ENCODE assay signal across 10 cellular contexts in the genomic region with DNA sequence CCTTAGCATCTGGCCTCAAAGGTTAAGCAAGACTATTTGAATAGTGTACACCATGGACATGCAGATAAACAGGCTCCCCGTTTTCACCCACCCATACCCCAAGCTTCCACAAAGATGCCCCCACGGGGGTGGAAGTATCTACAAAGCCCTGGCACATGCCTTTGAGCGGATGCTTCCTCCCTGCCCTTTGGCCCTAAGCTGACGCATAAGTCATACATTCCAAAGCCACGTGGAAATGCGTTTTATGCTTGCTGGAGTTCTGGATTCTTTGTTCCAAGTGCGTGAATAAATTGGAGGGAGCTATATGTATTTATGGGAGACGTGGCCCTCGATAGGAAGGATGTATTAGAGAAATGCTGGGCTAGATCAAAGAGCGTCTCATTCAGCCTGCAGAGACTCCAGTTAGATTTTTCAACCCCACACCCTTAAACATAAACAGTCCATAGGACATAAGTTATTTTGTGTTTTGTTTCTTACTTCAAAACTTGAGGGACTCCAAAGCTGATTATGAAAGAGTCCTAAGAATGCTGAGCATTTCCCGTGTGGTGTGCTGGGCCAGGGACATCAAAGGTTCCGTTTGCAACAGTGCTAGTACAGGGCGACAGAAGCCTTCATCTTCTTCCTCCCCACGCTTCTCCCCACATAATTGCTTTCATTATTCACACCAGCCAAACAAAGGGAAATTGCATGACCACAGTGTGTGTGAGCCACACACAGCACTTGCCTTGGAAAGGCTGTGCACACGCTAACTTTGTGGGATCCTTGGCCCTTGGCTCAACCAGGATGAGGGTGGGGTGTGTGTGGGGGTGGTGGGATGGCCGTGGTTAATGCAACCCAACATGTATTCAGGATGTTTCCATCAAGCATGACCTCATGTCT.
DNase-seq lines count a peak whose midpoint lies in the region; ATAC-seq, FAIRE-seq and TF ChIP-seq lines count a peak whose summit lies in the region.
"Had no signal": no experiment of that assay in that cellular context is flagged by ENCODE, and none has a peak within 500 bp of the region (broad histone marks: within the 10 kb centered on the region; RNA-seq: fewer than 3 reads in every experiment).

No MANE protein-coding gene starts in this region.

- TF ChIP-seq CTCF in kidney (IDR thresholded peaks at IDR 0.05; ENCODE audit: borderline replicate concordance, extremely low read depth, insufficient read depth) (no peak), transverse colon (IDR thresholded peaks at IDR 0.05) (no peak)

- no peaks in the 10 kb centered on the region for H3K27me3 Mint-ChIP-seq in activated naive CD4-positive, alpha-beta T cell treated with anti-CD3 and anti-CD28 coated beads for 36 hours (ENCODE audit: low read depth)
- H3K27me3 Mint-ChIP-seq in activated naive CD8-positive, alpha-beta T cell, result no peaks in the 10 kb centered on the region

- FAIRE-seq in kidney (lab: Jason Lieb, UNC), result no peak

- H3K4me3 Mint-ChIP-seq in activated naive CD4-positive, alpha-beta T cell treated with anti-CD3 and anti-CD28 coated beads for 36 hours, result no peak overlapping the region
- peak overlapping the region; percentile 48 for H3K4me3 Mint-ChIP-seq in activated naive CD8-positive, alpha-beta T cell
- H3K4me3 Mint-ChIP-seq: IgD-negative memory B cell had no signal

- ATAC-seq in GM18520 (IDR thresholded peaks at IDR 0.05; ENCODE audit: unreplicated experiment), result no peak

- WGBS in transverse colon (ENCODE audit: low coverage in 1 of 2), 2 donors, result 48 to 49% methylated on average over 6 to 16 of the region's 16 CpGs

- TF ChIP-seq EP300 in transverse colon (IDR thresholded peaks at IDR 0.05; ENCODE audit: low read depth), result no peak

- H3K4me3 ChIP-seq in kidney (ENCODE audit: low read length in 2 of 2) (no peak overlapping the region), transverse colon (no peak overlapping the region)

- peak; percentile 39 for DNase-seq in activated naive CD4-positive, alpha-beta T cell treated with anti-CD3 and anti-CD28 coated beads for 36 hours
- DNase-seq in activated naive CD4-positive, alpha-beta T cell (lab: John Stamatoyannopoulos, UW), result no peak
- DNase-seq in kidney, result no peak
- DNase-seq in transverse colon, result no peak
- DNase-seq in NCI-H748 treated with DMSO at 0.1 percent for 48 hours (lab: John Stamatoyannopoulos, UW), result no peak
- DNase-seq in nucleus accumbens (lab: John Stamatoyannopoulos, UW), result no peak
- DNase-seq: retina had no signal

- intact Hi-C loops in activated naive CD4-positive, alpha-beta T cell treated with anti-CD3 and anti-CD28 coated beads for 36 hours (cut with micrococcal nuclease), result no loop called here
- intact Hi-C loops in kidney (cut with DNase I), result no loop called here
- intact Hi-C loops in transverse colon (cut with DNase I; ENCODE audit: low total_unique reads), result no loop called here

- no peak overlapping the region for H3K9ac ChIP-seq in kidney (ENCODE audit: low read length in 2 of 2)

- H3K9me3 ChIP-seq in kidney (ENCODE audit: control insufficient read depth in 1 of 2, low read length in 2 of 2) (no peaks in the 10 kb centered on the region), transverse colon (no peaks in the 10 kb centered on the region)

- peaks cover 15% of the 10 kb centered on the region for H3K4me1 Mint-ChIP-seq in activated naive CD4-positive, alpha-beta T cell treated with anti-CD3 and anti-CD28 coated beads for 36 hours (ENCODE audit: low read depth)
- H3K4me1 Mint-ChIP-seq in activated naive CD8-positive, alpha-beta T cell (ENCODE audit: low read depth), result peaks cover 18% of the 10 kb centered on the region

- no peak for TF ChIP-seq POLR2A in transverse colon (IDR thresholded peaks at IDR 0.05)

- H3K27ac Mint-ChIP-seq in activated naive CD4-positive, alpha-beta T cell treated with anti-CD3 and anti-CD28 coated beads for 36 hours, result no peak overlapping the region
- H3K27ac Mint-ChIP-seq in activated naive CD8-positive, alpha-beta T cell, result peak overlapping the region; percentile 10
- H3K27ac Mint-ChIP-seq: IgD-negative memory B cell had no signal

- H3K36me3 Mint-ChIP-seq in activated naive CD4-positive, alpha-beta T cell treated with anti-CD3 and anti-CD28 coated beads for 36 hours (ENCODE audit: low read depth), result no peaks in the 10 kb centered on the region
- H3K36me3 Mint-ChIP-seq in activated naive CD8-positive, alpha-beta T cell, result peaks cover 7% of the 10 kb centered on the region

- CTCF ChIA-PET in activated naive CD4-positive, alpha-beta T cell treated with anti-CD3 and anti-CD28 coated beads for 36 hours (lab: Charles Lee), result no interaction called here

- H3K36me3 ChIP-seq in kidney (ENCODE audit: control insufficient read depth in 1 of 2, insufficient read depth in 2 of 2, low read length in 2 of 2) (no peaks in the 10 kb centered on the region), transverse colon (no peaks in the 10 kb centered on the region)

- no peaks in the 10 kb centered on the region for H3K9me3 Mint-ChIP-seq in activated naive CD4-positive, alpha-beta T cell treated with anti-CD3 and anti-CD28 coated beads for 36 hours
- H3K9me3 Mint-ChIP-seq in activated naive CD8-positive, alpha-beta T cell (ENCODE audit: low read depth), result no peaks in the 10 kb centered on the region
- H3K9me3 Mint-ChIP-seq: IgD-negative memory B cell had no signal

- no peaks in the 10 kb centered on the region for H3K27me3 ChIP-seq in transverse colon

- H3K27ac ChIP-seq in kidney (ENCODE audit: low read depth in 2 of 2, low read length in 2 of 2) (peak overlapping the region; percentile 12 to 42), transverse colon (peak overlapping the region in 3 of 4 donors; percentile 9 to 25 (median 20))

- in situ Hi-C loops in transverse colon (cut with MboI; ENCODE audit: low pct_ligation_motif_present in 1 of 4, low pct_unique_long_range_greater_than_20kb in 1 of 4, low sequenced_read_pairs in 3 of 4), result no loop called here

- H3K4me1 ChIP-seq in kidney (ENCODE audit: control insufficient read depth in 1 of 2, insufficient read depth in 1 of 2, low read depth in 1 of 2, low read length in 2 of 2) (peaks cover 2 to 12% of the 10 kb centered on the region in 2 donors), transverse colon (peaks cover 0 to 9% (median 3%) of the 10 kb centered on the region in 4 donors)
